ENCODE assay signal across 27 cellular contexts in the genomic region with DNA sequence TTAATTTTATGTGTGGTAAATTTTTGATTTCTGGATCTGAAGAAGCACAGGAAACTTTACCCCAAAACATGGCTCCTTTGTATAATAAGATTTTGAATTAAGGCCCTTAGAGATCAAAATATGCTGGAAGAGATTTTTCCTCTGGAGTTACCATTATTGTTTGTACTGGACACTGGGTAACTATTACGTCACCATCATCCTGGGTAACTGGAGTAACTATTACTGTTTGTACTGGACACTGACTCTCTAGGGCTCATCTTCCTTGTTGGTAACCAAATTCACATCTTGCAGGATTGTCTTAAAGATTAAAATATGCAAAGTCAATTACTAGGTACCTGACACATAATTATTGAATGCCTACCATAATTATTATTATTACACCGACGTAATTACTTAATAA.
"Had no signal": no experiment of that assay in that cellular context is flagged by ENCODE, and none has a peak within 500 bp of the region (broad histone marks: within the 10 kb centered on the region; RNA-seq: fewer than 3 reads in every experiment).

No MANE protein-coding gene starts in this region.

- H3K4me3 ChIP-seq: colonic mucosa, coronary artery, dorsolateral prefrontal cortex, esophagus muscularis mucosa, esophagus squamous epithelium, gastrocnemius medialis, gastroesophageal sphincter, heart left ventricle, heart right ventricle had no signal

- FAIRE-seq: endometrium, endothelial cell of umbilical vein, frontal cortex had no signal

- DNase-seq: colonic mucosa; cortex of kidney; dermis blood vessel endothelial cell; dorsolateral prefrontal cortex; effector CD4-positive, alpha-beta T cell; effector CD8-positive, alpha-beta T cell; effector memory CD4-positive, alpha-beta T cell; effector memory CD8-positive, alpha-beta T cell; endodermal cell; erythroblast; esophagus squamous epithelium; foreskin fibroblast; foreskin keratinocyte; foreskin melanocyte; gastrocnemius medialis; glutamatergic neuron; head of caudate nucleus; heart left ventricle; heart right ventricle had no signal

- H3K9me3 ChIP-seq: colonic mucosa, esophagus muscularis mucosa, esophagus squamous epithelium, gastrocnemius medialis, gastroesophageal sphincter had no signal

- H3K27me3 ChIP-seq: colonic mucosa, esophagus muscularis mucosa, esophagus squamous epithelium, foreskin keratinocyte, gastrocnemius medialis, gastroesophageal sphincter, heart left ventricle, heart right ventricle had no signal

- H3K27ac ChIP-seq: colonic mucosa, coronary artery, dorsolateral prefrontal cortex, epithelial cell of prostate, esophagus muscularis mucosa, esophagus squamous epithelium, foreskin keratinocyte, gastrocnemius medialis, gastroesophageal sphincter, heart left ventricle, heart right ventricle had no signal

- ATAC-seq: effector memory CD8-positive, alpha-beta T cell; esophagus mucosa; foreskin keratinocyte; gastrocnemius medialis; gastroesophageal sphincter; heart left ventricle; heart right ventricle had no signal

- H3K36me3 ChIP-seq: colonic mucosa, esophagus muscularis mucosa, esophagus squamous epithelium, gastrocnemius medialis, gastroesophageal sphincter, heart left ventricle, heart right ventricle had no signal

- H3K4me1 ChIP-seq: colonic mucosa, esophagus muscularis mucosa, esophagus squamous epithelium, foreskin keratinocyte, gastrocnemius medialis, gastroesophageal sphincter, heart left ventricle, heart right ventricle had no signal
